18 cellular contexts compared by ENCODE assay signal in the genomic region with DNA sequence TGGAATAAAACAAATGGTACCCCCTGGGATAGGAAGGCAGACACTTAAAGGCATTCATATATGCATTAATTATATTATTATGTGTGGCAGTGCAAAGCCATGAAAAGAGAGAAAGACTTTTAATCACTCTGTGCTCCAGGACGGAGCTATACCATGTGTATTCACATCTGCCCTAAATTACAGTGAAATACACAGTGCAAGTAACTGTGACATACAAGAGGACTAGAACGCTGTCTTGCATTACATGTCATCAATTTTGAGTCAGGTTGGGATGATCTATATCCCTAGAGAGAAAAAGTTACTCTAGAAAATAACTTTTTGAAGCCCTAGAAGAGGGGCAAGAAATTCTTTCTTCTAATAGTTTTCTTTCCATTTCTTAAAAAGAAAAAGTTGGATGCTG.
A peak's percentile ranks its signal among the peaks of the same experiment; 100 is the strongest.
DNase-seq lines count a peak whose midpoint lies in the region; ATAC-seq and TF ChIP-seq lines count a peak whose summit lies in the region.
"Had no signal": no experiment of that assay in that cellular context is flagged by ENCODE, and none has a peak within 500 bp of the region (broad histone marks: within the 10 kb centered on the region; RNA-seq: fewer than 3 reads in every experiment).

No MANE protein-coding gene starts in this region.

- H3K36me3 Mint-ChIP-seq in HFFc6 (ENCODE audit: low read depth), result peaks cover 13% of the 10 kb centered on the region
- peaks cover 6% of the 10 kb centered on the region for H3K36me3 Mint-ChIP-seq in endodermal cell (ENCODE audit: low read depth)
- peaks cover 9% of the 10 kb centered on the region for H3K36me3 Mint-ChIP-seq in neural crest cell (ENCODE audit: low read depth)

- no peak for TF ChIP-seq EP300 in ovary (IDR thresholded peaks at IDR 0.05)

- H3K4me3 Mint-ChIP-seq in HFFc6, result no peak overlapping the region; the same call in 1 of the 2 replicates
- no peak overlapping the region for H3K4me3 Mint-ChIP-seq in endodermal cell
- peak overlapping the region; percentile 65 for H3K4me3 Mint-ChIP-seq in neural crest cell

- H3K4me1 Mint-ChIP-seq in HFFc6 (ENCODE audit: low read depth) (peaks cover 26% of the 10 kb centered on the region), endodermal cell (peaks cover 8% of the 10 kb centered on the region), neural crest cell (peaks cover 20% of the 10 kb centered on the region)

- no peak overlapping the region for H3K9ac ChIP-seq in endodermal cell (ENCODE audit: extremely low read depth, low read length, poor library complexity, severe bottlenecking)

- H3K4me3 ChIP-seq in endodermal cell (ENCODE audit: low read length), result no peak overlapping the region
- peak overlapping the region; percentile 20 to 34 for H3K4me3 ChIP-seq in tibial artery
- H3K4me3 ChIP-seq in ovary, result no peak overlapping the region
- H3K4me3 ChIP-seq: upper lobe of left lung had no signal

- H3K27me3 Mint-ChIP-seq in HFFc6 (ENCODE audit: insufficient read depth), result no peaks in the 10 kb centered on the region
- H3K27me3 Mint-ChIP-seq in endodermal cell (ENCODE audit: insufficient read depth), result no peaks in the 10 kb centered on the region
- no peaks in the 10 kb centered on the region for H3K27me3 Mint-ChIP-seq in neural crest cell (ENCODE audit: low read depth)

- intact Hi-C loops in tibial artery (cut with DNase I; ENCODE audit: low total_unique reads), result loop anchor here (2.0 to 10.0 kb wide), 2 partner anchors 449 to 887 kb away; no protein-coding TSS in a partner anchor
- intact Hi-C loops in ovary (cut with DNase I), result loop anchor here in 3 of 4 donors (2.0 to 10.0 kb wide), 3 partner anchors 447 to 887 kb away; a partner anchor contains a TSS

- H3K27ac ChIP-seq in endodermal cell (ENCODE audit: low read depth, low read length) (peak overlapping the region; percentile 80), tibial artery (peak overlapping the region; percentile 46 to 60), ovary (no peak overlapping the region)
- H3K27ac ChIP-seq: upper lobe of left lung had no signal

- H3K4me1 ChIP-seq in endodermal cell (ENCODE audit: control insufficient read depth, insufficient read depth, low read length), result no peaks in the 10 kb centered on the region
- peaks cover 0 to 39% (median 6%) of the 10 kb centered on the region in 4 donors for H3K4me1 ChIP-seq in tibial artery
- peaks cover 2% of the 10 kb centered on the region for H3K4me1 ChIP-seq in ovary (ENCODE audit: insufficient read depth)

- H3K27me3 ChIP-seq in endodermal cell (ENCODE audit: control insufficient read depth, insufficient read depth, low read length, poor library complexity, severe bottlenecking) (no peaks in the 10 kb centered on the region), tibial artery (no peaks in the 10 kb centered on the region), ovary (no peaks in the 10 kb centered on the region)
- H3K27me3 ChIP-seq: upper lobe of left lung had no signal

- TF ChIP-seq POLR2A in ovary (IDR thresholded peaks at IDR 0.05), result no peak

- no peak for ATAC-seq in GM21360 (IDR thresholded peaks at IDR 0.05; ENCODE audit: unreplicated experiment)
- ATAC-seq: HepG2, left colon, Panc1 had no signal

- H3K27ac Mint-ChIP-seq in HFFc6, result peak overlapping the region; percentile 42; the same call in 1 of the 2 replicates
- H3K27ac Mint-ChIP-seq in endodermal cell, result no peak overlapping the region
- H3K27ac Mint-ChIP-seq in neural crest cell (ENCODE audit: unreplicated experiment), result no peak overlapping the region

- H3K36me3 ChIP-seq in endodermal cell (ENCODE audit: control insufficient read depth, insufficient read depth, low read length), result no peaks in the 10 kb centered on the region
- H3K36me3 ChIP-seq in tibial artery, result peaks cover 0 to 4% (median 0%) of the 10 kb centered on the region in 3 donors
- H3K36me3 ChIP-seq in ovary, result no peaks in the 10 kb centered on the region
- H3K36me3 ChIP-seq: upper lobe of left lung had no signal

- H3K9me3 Mint-ChIP-seq in HFFc6 (no peaks in the 10 kb centered on the region; the same call in 1 of the 2 replicates), endodermal cell (peaks cover 4% of the 10 kb centered on the region), neural crest cell (peaks cover 2% of the 10 kb centered on the region)

- H3K9me3 ChIP-seq in endodermal cell (ENCODE audit: control insufficient read depth, low read length) (peaks cover 11% of the 10 kb centered on the region), tibial artery (no peaks in the 10 kb centered on the region), ovary (no peaks in the 10 kb centered on the region)
- H3K9me3 ChIP-seq: upper lobe of left lung had no signal

- 67 to 90% methylated on average over 1 to 2 of the region's 2 CpGs for WGBS in endodermal cell (ENCODE audit: insufficient coverage in 1 of 2, insufficient read length in 1 of 2), 2 experiments
- WGBS in ovary, 3 donors, result 36 to 49% (median 48%) methylated on average over 2 of the region's 2 CpGs

- TF ChIP-seq CTCF in HFFc6 (IDR thresholded peaks at IDR 0.05), result no peak
- TF ChIP-seq CTCF in endodermal cell (conservative IDR thresholded peaks at IDR 0.05), result no peak
- TF ChIP-seq CTCF in neural crest cell (conservative IDR thresholded peaks at IDR 0.05), result no peak
- no peak for TF ChIP-seq CTCF in tibial artery (IDR thresholded peaks at IDR 0.05)
- no peak for TF ChIP-seq CTCF in ovary (IDR thresholded peaks at IDR 0.05)

- DNase-seq in HFFc6 (no peak), endodermal cell (no peak), neural crest cell (ENCODE audit: low read depth, low spot score) (no peak), tibial artery (no peak), DMS53 treated with DMSO at 0.1 percent for 48 hours (lab: John Stamatoyannopoulos, UW; ENCODE audit: unreplicated experiment) (no peak), ovary (no peak)
- DNase-seq: activated CD4-positive, alpha-beta T cell treated with anti-CD3 and anti-CD28 coated beads for 48 hours; activated gamma-delta T cell; AML-193; amniotic stem cell; cerebellar nuclear complex; foreskin melanocyte; left colon; NCI-H2227 treated with DMSO at 0.1 percent for 48 hours; upper lobe of left lung had no signal

Comparison
In these comparisons a context has a peak if more than half of its experiments do, and no peak if none do; other contexts are left out.
1. H3K27ac ChIP-seq: peak in endodermal cell (single experiment) and tibial artery (2 of 2); none in ovary (0 of 2).
2. H3K4me3 ChIP-seq: peak in tibial artery (2 of 2); none in endodermal cell (single experiment) and ovary (single experiment).